In genomic region chr16:67881557-67882220, GRCh38 we compare ENCODE assay signal across 20 cellular contexts. TPM values are rescaled to one million over a fixed set of nuclear protein-coding genes. Genes with fewer than 3 reads are reported as not detected.
DNase-seq lines count a peak whose midpoint lies in the region; ATAC-seq and TF ChIP-seq lines count a peak whose summit lies in the region.
"Had no signal": no experiment of that assay in that cellular context is flagged by ENCODE, and none has a peak within 500 bp of the region (broad histone marks: within the 10 kb centered on the region; RNA-seq: fewer than 3 reads in every experiment).

No MANE protein-coding gene starts in this region.

- peak overlapping the region; percentile 96 for H3K27ac Mint-ChIP-seq in Caco-2 (ENCODE audit: unreplicated experiment)
- H3K27ac Mint-ChIP-seq in immature natural killer cell = peak overlapping the region in 1 of 6 donors; percentile 30
- H3K27ac Mint-ChIP-seq: activated naive CD4-positive, alpha-beta T cell treated with anti-CD3 and anti-CD28 coated beads for 36 hours had no signal

- DNase-seq in Caco-2 (no peak), adrenal gland (peak; percentile 75 to 93 (median 88)), heart left ventricle (peak in 4 of 5 donors; percentile 42 to 84 (median 62)), pons (ENCODE audit: low spot score) (peak; percentile 80), esophagus muscularis mucosa (ENCODE audit: extremely low spot score) (no peak), immature natural killer cell (no peak), thyroid gland (no peak)
- DNase-seq: activated CD4-positive, CD25-positive, alpha-beta regulatory T cell treated with anti-CD3 and anti-CD28 coated beads, Interleukin-2, amount 50 U/mL, for 72 hours; activated CD8-positive, alpha-beta memory T cell treated with anti-CD3 and anti-CD28 coated beads, Interleukin-2, amount 50 U/mL, for 4 hours; activated naive CD4-positive, alpha-beta T cell treated with anti-CD3 and anti-CD28 coated beads for 36 hours; EL; kidney glomerular epithelial cell; NCI-H446 treated with DMSO at 0.1 percent for 48 hours; stomach; T-helper 9 cell had no signal

- ATAC-seq in heart left ventricle (peak; percentile 60 to 66 (median 62)), HG03442 (IDR thresholded peaks at IDR 0.05; ENCODE audit: unreplicated experiment) (no peak)
- ATAC-seq: esophagus mucosa had no signal

- no peaks in the 10 kb centered on the region for H3K27me3 Mint-ChIP-seq in Caco-2 (ENCODE audit: insufficient read depth, unreplicated experiment)
- H3K27me3 Mint-ChIP-seq in immature natural killer cell (ENCODE audit: low read depth in 3 of 3) = peaks cover 0 to 2% (median 0%) of the 10 kb centered on the region in 3 donors
- H3K27me3 Mint-ChIP-seq: brain had no signal

- CTCF ChIA-PET in Caco-2 (lab: Charles Lee) = interaction anchor here (0.9 to 5.0 kb wide), 2 partner anchors 26 to 54 kb away, joined by 13 to 47 read pairs; partner anchors contain the start of gene PSMB10

- peak overlapping the region; percentile 58 to 98 (median 86) for H3K27ac ChIP-seq in adrenal gland
- peak overlapping the region; percentile 57 to 94 (median 84) for H3K27ac ChIP-seq in heart left ventricle
- no peak overlapping the region for H3K27ac ChIP-seq in esophagus muscularis mucosa (replicated peaks in 1 of 4)
- no peak overlapping the region for H3K27ac ChIP-seq in thyroid gland
- H3K27ac ChIP-seq: stomach had no signal

- H3K9me3 ChIP-seq in Caco-2 = no peaks in the 10 kb centered on the region
- no peaks in the 10 kb centered on the region for H3K9me3 ChIP-seq in adrenal gland (replicated peaks in 1 of 3)
- H3K9me3 ChIP-seq in heart left ventricle = no peaks in the 10 kb centered on the region
- H3K9me3 ChIP-seq in esophagus muscularis mucosa = no peaks in the 10 kb centered on the region
- no peaks in the 10 kb centered on the region for H3K9me3 ChIP-seq in thyroid gland
- H3K9me3 ChIP-seq: stomach had no signal

- no peak overlapping the region for H3K4me3 ChIP-seq in Caco-2 (ENCODE audit: low read depth, low read length)
- H3K4me3 ChIP-seq in adrenal gland = no peak overlapping the region
- no peak overlapping the region for H3K4me3 ChIP-seq in heart left ventricle
- no peak overlapping the region for H3K4me3 ChIP-seq in esophagus muscularis mucosa
- no peak overlapping the region for H3K4me3 ChIP-seq in thyroid gland (replicated peaks in 1 of 3)
- H3K4me3 ChIP-seq: stomach had no signal

- no TSS peak for BruUV-seq in Caco-2 (replicated peaks; lab: Mats Ljungman, UMichigan)

- WGBS in adrenal gland, 4 donors = 51 to 90% (median 57%) methylated on average over 17 to 22 of the region's 22 CpGs
- 58 to 82% (median 71%) methylated on average over 17 to 22 of the region's 22 CpGs for WGBS in heart left ventricle, 4 donors
- WGBS in esophagus muscularis mucosa = 89% methylated on average over 19 of the region's 22 CpGs
- 94 to 95% methylated on average over 14 to 21 of the region's 22 CpGs for WGBS in thyroid gland, 2 donors

- POLR2A ChIA-PET in Caco-2 (lab: Charles Lee) = interaction anchor here (1.7 kb wide), 1 partner anchor 54 kb away, joined by 9 read pairs; no protein-coding TSS in a partner anchor

- H3K9me3 Mint-ChIP-seq in Caco-2 (ENCODE audit: unreplicated experiment) (no peaks in the 10 kb centered on the region), immature natural killer cell (no peaks in the 10 kb centered on the region)
- H3K9me3 Mint-ChIP-seq: activated naive CD4-positive, alpha-beta T cell treated with anti-CD3 and anti-CD28 coated beads for 36 hours; brain had no signal

- H3K4me1 Mint-ChIP-seq in Caco-2 (ENCODE audit: low read depth, unreplicated experiment) (peaks cover 37% of the 10 kb centered on the region), immature natural killer cell (no peaks in the 10 kb centered on the region)

- H3K36me3 Mint-ChIP-seq in Caco-2 (ENCODE audit: insufficient read depth, unreplicated experiment) = peaks cover 82% of the 10 kb centered on the region
- H3K36me3 Mint-ChIP-seq in immature natural killer cell = peaks cover 3 to 34% (median 13%) of the 10 kb centered on the region in 3 donors

- no peak for TF ChIP-seq EP300 in esophagus muscularis mucosa (IDR thresholded peaks at IDR 0.05)

- TF ChIP-seq POLR2A in adrenal gland (IDR thresholded peaks at IDR 0.05) (peak in 1 of 2 donors; percentile 67), heart left ventricle (IDR thresholded peaks at IDR 0.05) (no peak), esophagus muscularis mucosa (IDR thresholded peaks at IDR 0.05; ENCODE audit: low read depth) (no peak), thyroid gland (IDR thresholded peaks at IDR 0.05) (no peak)

- H3K36me3 ChIP-seq in Caco-2 (ENCODE audit: control insufficient read depth, insufficient read depth, low read length) (peaks cover 14% of the 10 kb centered on the region), adrenal gland (replicated peaks in 1 of 2) (peaks cover 0 to 81% of the 10 kb centered on the region in 2 donors), heart left ventricle (peaks cover 0 to 97% (median 82%) of the 10 kb centered on the region in 9 donors), esophagus muscularis mucosa (peaks cover 68 to 94% (median 85%) of the 10 kb centered on the region in 4 donors), thyroid gland (peaks cover 58 to 77% of the 10 kb centered on the region in 2 donors)

- H3K4me1 ChIP-seq in Caco-2 (peaks cover 43% of the 10 kb centered on the region), adrenal gland (replicated peaks in 1 of 2) (peaks cover 11 to 32% of the 10 kb centered on the region in 2 donors), heart left ventricle (peaks cover 0 to 56% (median 32%) of the 10 kb centered on the region in 12 donors), esophagus muscularis mucosa (peaks cover 19 to 42% (median 25%) of the 10 kb centered on the region in 4 donors), thyroid gland (peaks cover 0 to 4% of the 10 kb centered on the region in 2 donors)

- no peak for TF ChIP-seq CTCF in Caco-2 (IDR thresholded peaks at IDR 0.05; ENCODE audit: insufficient read depth in 1 of 2, low read depth in 1 of 2, low read length in 1 of 2, severe bottlenecking in 1 of 2, unreplicated experiment in 1 of 2)
- no peak for TF ChIP-seq CTCF in adrenal gland (IDR thresholded peaks at IDR 0.05)
- TF ChIP-seq CTCF in heart left ventricle (IDR thresholded peaks at IDR 0.05) = no peak
- TF ChIP-seq CTCF in esophagus muscularis mucosa (IDR thresholded peaks at IDR 0.05) = no peak
- TF ChIP-seq CTCF in thyroid gland (IDR thresholded peaks at IDR 0.05) = no peak

- H3K27me3 ChIP-seq in Caco-2 (replicated peaks; ENCODE audit: control insufficient read depth, insufficient read depth, low read length) = no peaks in the 10 kb centered on the region
- no peaks in the 10 kb centered on the region for H3K27me3 ChIP-seq in adrenal gland
- H3K27me3 ChIP-seq in heart left ventricle = no peaks in the 10 kb centered on the region
- no peaks in the 10 kb centered on the region for H3K27me3 ChIP-seq in esophagus muscularis mucosa
- no peaks in the 10 kb centered on the region for H3K27me3 ChIP-seq in thyroid gland
- H3K27me3 ChIP-seq: stomach had no signal

- intact Hi-C loops in Caco-2 (cut with micrococcal nuclease; ENCODE audit: unreplicated experiment) = no loop called here
- intact Hi-C loops in adrenal gland (cut with DNase I) = loop anchor here (5.0 kb wide), 1 partner anchor 46 kb away; no protein-coding TSS in a partner anchor
- intact Hi-C loops in heart left ventricle (cut with DNase I) = loop anchor here in 9 of 10 donors (2.0 to 10.0 kb wide), 8 partner anchors 45 to 163 kb away; no protein-coding TSS in a partner anchor
- intact Hi-C loops in esophagus muscularis mucosa (cut with DNase I) = loop anchor here (2.0 to 5.0 kb wide), 2 partner anchors 47 to 161 kb away; no protein-coding TSS in a partner anchor
- intact Hi-C loops in thyroid gland (cut with DNase I) = loop anchor here (5.0 kb wide), 2 partner anchors 46 to 161 kb away; no protein-coding TSS in a partner anchor

- H3K4me3 Mint-ChIP-seq in Caco-2 (ENCODE audit: unreplicated experiment) (no peak overlapping the region), immature natural killer cell (no peak overlapping the region)
- H3K4me3 Mint-ChIP-seq: activated naive CD4-positive, alpha-beta T cell treated with anti-CD3 and anti-CD28 coated beads for 36 hours had no signal

RNA-seq across cellular contexts. Expression of gene NRN1L, which starts 3.0 kb away (rescaled TPM):
- total RNA-seq in Caco-2 (2022) (0.93 TPM in 1 of 2 replicates, not detected in the other), adrenal gland (1 to 10 TPM in 2 of 8 donors, under 1 TPM in 4, not detected in 2; 0.72 to 2.1 (median 0.90) TPM), heart left ventricle (1 to 10 TPM in 4 of 9 donors, under 1 TPM in 2, not detected in 3; 0.78 to 5.8 (median 1.7) TPM), esophagus muscularis mucosa (1 to 10 TPM in 1 of 4 donors, under 1 TPM in 1, not detected in 2; 0.99 to 1.7 TPM), thyroid gland (1 to 10 TPM in 1 of 4 donors, not detected in 3; 2.0 TPM)
- polyA plus RNA-seq in adrenal gland (1 to 10 TPM in 2 of 3 donors, under 1 TPM in 1; 0.99 to 6.8 (median 2.5) TPM), heart left ventricle (1 to 10 TPM; 1.7 to 1.8 TPM), immature natural killer cell (under 1 TPM in 1 of 3 donors, not detected in 2; 0.91 TPM)
- total RNA-seq: activated naive CD4-positive, alpha-beta T cell treated with anti-CD3 and anti-CD28 coated beads for 36 hours; esophagus mucosa; posterior vena cava; SK-MEL-5; stomach had no signal

RNA-seq across cellular contexts. Expression of gene EDC4, which starts 8.8 kb away (rescaled TPM):
- total RNA-seq in Caco-2 (2022) (124 and 139 TPM in 2 replicates), adrenal gland (10 to 100 TPM; 34.0 to 70.8 (median 54.1) TPM), heart left ventricle (10 to 100 TPM; 26.2 to 42.5 (median 32.5) TPM), esophagus muscularis mucosa (10 to 100 TPM; 49.9 to 70.9 (median 52.0) TPM), thyroid gland (10 to 100 TPM; 31.4 to 68.2 (median 41.2) TPM)
- polyA plus RNA-seq in adrenal gland (100 to 1,000 TPM in 1 of 3 donors, 10 to 100 TPM in 2; 57.8 to 115 (median 73.3) TPM), heart left ventricle (10 to 100 TPM; 27.8 to 31.1 TPM), immature natural killer cell (10 to 100 TPM; 14.2 to 26.0 (median 23.8) TPM)

RNA-seq across cellular contexts. Expression of gene PSKH1, which starts 11.4 kb away (rescaled TPM):
- total RNA-seq in Caco-2 (2022) (35.1 and 41.3 TPM in 2 replicates), adrenal gland (10 to 100 TPM; 19.9 to 43.7 (median 29.1) TPM), heart left ventricle (10 to 100 TPM; 17.1 to 31.3 (median 21.6) TPM), esophagus muscularis mucosa (10 to 100 TPM; 16.1 to 35.4 (median 26.4) TPM), thyroid gland (10 to 100 TPM; 20.3 to 35.7 (median 28.8) TPM)
- polyA plus RNA-seq in adrenal gland (10 to 100 TPM in 2 of 3 donors, 1 to 10 TPM in 1; 9.5 to 18.2 (median 15.4) TPM), heart left ventricle (10 to 100 TPM; 16.3 to 36.9 TPM), immature natural killer cell (10 to 100 TPM; 16.4 to 40.6 (median 21.7) TPM)

RNA-seq across cellular contexts. Expression of gene CENPT, which starts 34.2 kb away (rescaled TPM):
- total RNA-seq in Caco-2 (2022) (70.9 and 80.1 TPM in 2 replicates), adrenal gland (10 to 100 TPM; 18.1 to 58.6 (median 38.7) TPM), heart left ventricle (10 to 100 TPM; 14.4 to 31.2 (median 20.1) TPM), esophagus muscularis mucosa (10 to 100 TPM; 30.3 to 50.7 (median 33.2) TPM), thyroid gland (10 to 100 TPM; 15.7 to 43.8 (median 26.2) TPM)
- polyA plus RNA-seq in adrenal gland (100 to 1,000 TPM in 2 of 3 donors, 10 to 100 TPM in 1; 15.8 to 250 (median 126) TPM), heart left ventricle (10 to 100 TPM; 25.7 to 28.0 TPM), immature natural killer cell (10 to 100 TPM in 2 of 3 donors, 1 to 10 TPM in 1; 9.3 to 15.0 (median 12.4) TPM)

RNA-seq across cellular contexts. Expression of gene NUTF2, which starts 35.0 kb away (rescaled TPM):
- total RNA-seq in Caco-2 (2022) = 239 and 245 TPM in 2 replicates
- 100 to 1,000 TPM in 2 of 8 donors, 10 to 100 TPM in 6; 30.0 to 201 (median 80.7) TPM for total RNA-seq in adrenal gland
- 100 to 1,000 TPM; 131 to 170 (median 134) TPM for polyA plus RNA-seq in adrenal gland
- 100 to 1,000 TPM in 2 of 9 donors, 10 to 100 TPM in 7; 66.5 to 145 (median 90.9) TPM for total RNA-seq in heart left ventricle
- polyA plus RNA-seq in heart left ventricle = 100 to 1,000 TPM; 179 to 191 TPM
- total RNA-seq in esophagus muscularis mucosa = 100 to 1,000 TPM; 101 to 246 (median 174) TPM
- polyA plus RNA-seq in immature natural killer cell = 100 to 1,000 TPM; 115 to 157 (median 130) TPM
- 100 to 1,000 TPM in 1 of 4 donors, 10 to 100 TPM in 3; 31.6 to 153 (median 58.4) TPM for total RNA-seq in thyroid gland

Comparison
In these comparisons a context has a peak if more than half of its experiments do, and no peak if none do; other contexts are left out.
1. DNase-seq: peak in adrenal gland (7 of 7), heart left ventricle (4 of 5) and pons (single experiment); none in Caco-2 (0 of 2), esophagus muscularis mucosa (single experiment), immature natural killer cell (0 of 3) and thyroid gland (0 of 2).
2. H3K27ac ChIP-seq: peak in adrenal gland (5 of 5) and heart left ventricle (12 of 12); none in esophagus muscularis mucosa (0 of 4) and thyroid gland (0 of 3).